Comparison of ENCODE assay signal across 2 cellular contexts in the genomic region with DNA sequence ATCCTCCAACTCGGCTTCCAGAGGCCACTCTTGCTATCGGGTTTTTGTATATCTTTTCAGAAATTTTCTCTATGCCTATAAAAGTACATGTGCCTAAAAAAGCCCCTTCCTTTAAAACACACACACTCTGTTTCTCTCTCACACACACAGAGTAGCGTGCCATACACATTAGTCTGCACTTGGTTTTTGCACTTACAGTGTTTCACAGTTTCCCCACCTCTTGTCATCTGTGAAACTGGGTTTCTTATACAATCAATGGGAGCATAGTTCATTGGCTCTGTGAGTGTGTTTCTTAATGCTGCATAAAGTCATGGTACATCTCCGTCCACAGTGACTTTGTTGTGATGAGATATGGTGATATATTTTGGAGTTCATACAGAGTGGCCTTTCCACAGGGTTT.
TF ChIP-seq lines count a peak whose summit lies in the region.

No MANE protein-coding gene starts in this region.

TF ChIP-seq in GM23338, 12 proteins besides CTCF, POLR2A, EP300 and RAD21:
- TF ChIP-seq JUNB (IDR thresholded peaks at IDR 0.05; ENCODE audit: unreplicated experiment): no peak

TF ChIP-seq in neural cell, 6 proteins besides CTCF, POLR2A, EP300 and RAD21:
- TF ChIP-seq, protein P1, sequence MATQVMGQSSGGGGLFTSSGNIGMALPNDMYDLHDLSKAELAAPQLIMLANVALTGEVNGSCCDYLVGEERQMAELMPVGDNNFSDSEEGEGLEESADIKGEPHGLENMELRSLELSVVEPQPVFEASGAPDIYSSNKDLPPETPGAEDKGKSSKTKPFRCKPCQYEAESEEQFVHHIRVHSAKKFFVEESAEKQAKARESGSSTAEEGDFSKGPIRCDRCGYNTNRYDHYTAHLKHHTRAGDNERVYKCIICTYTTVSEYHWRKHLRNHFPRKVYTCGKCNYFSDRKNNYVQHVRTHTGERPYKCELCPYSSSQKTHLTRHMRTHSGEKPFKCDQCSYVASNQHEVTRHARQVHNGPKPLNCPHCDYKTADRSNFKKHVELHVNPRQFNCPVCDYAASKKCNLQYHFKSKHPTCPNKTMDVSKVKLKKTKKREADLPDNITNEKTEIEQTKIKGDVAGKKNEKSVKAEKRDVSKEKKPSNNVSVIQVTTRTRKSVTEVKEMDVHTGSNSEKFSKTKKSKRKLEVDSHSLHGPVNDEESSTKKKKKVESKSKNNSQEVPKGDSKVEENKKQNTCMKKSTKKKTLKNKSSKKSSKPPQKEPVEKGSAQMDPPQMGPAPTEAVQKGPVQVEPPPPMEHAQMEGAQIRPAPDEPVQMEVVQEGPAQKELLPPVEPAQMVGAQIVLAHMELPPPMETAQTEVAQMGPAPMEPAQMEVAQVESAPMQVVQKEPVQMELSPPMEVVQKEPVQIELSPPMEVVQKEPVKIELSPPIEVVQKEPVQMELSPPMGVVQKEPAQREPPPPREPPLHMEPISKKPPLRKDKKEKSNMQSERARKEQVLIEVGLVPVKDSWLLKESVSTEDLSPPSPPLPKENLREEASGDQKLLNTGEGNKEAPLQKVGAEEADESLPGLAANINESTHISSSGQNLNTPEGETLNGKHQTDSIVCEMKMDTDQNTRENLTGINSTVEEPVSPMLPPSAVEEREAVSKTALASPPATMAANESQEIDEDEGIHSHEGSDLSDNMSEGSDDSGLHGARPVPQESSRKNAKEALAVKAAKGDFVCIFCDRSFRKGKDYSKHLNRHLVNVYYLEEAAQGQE (IDR thresholded peaks at IDR 0.05; ENCODE audit: borderline replicate concordance): no peak
- TF ChIP-seq MXI1 (conservative IDR thresholded peaks at IDR 0.05; ENCODE audit: poor library complexity, severe bottlenecking) (no peak), POLR2AphosphoS5 (IDR thresholded peaks at IDR 0.05) (no peak), TAF1 (IDR thresholded peaks at IDR 0.05; ENCODE audit: low read depth) (no peak)
